ENCODE assay signal across 14 cellular contexts in the genomic region with DNA sequence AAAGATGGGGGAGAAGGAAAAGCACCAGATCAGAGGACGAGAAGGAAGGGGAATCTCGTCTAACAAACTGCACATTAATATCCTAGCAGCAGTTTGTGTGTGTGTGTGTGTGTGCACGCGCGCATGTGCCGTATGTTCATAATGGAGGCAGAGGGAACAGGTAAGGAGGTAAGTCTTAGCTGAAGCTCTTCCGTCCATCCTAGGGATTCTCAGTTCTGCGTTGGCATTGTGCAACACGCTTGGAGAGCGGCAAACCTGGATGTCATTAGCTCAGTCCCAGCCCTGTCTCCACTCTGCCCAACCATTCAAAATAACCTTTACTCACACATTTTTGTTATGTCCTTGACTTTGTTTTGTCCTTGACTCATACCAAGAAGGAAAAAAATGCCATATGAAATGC. TPM values are rescaled to one million over a fixed set of nuclear protein-coding genes. Genes with fewer than 3 reads are reported as not detected.
DNase-seq lines count a peak whose midpoint lies in the region; ATAC-seq and TF ChIP-seq lines count a peak whose summit lies in the region.
"Had no signal": no experiment of that assay in that cellular context is flagged by ENCODE, and none has a peak within 500 bp of the region (broad histone marks: within the 10 kb centered on the region; RNA-seq: fewer than 3 reads in every experiment).

No MANE protein-coding gene starts in this region.

- no peaks in the 10 kb centered on the region for H3K79me2 ChIP-seq in SK-N-SH (ENCODE audit: insufficient read depth)

- H3K4me2 ChIP-seq in SK-N-SH: no peak overlapping the region

- no peak overlapping the region for H3K9ac ChIP-seq in SK-N-SH

- 82% methylated on average over 10 of the region's 10 CpGs for WGBS in SK-N-SH (ENCODE audit: low lambda C conversion rate)

- no peaks in the 10 kb centered on the region for H3K9me2 ChIP-seq in SK-N-SH

- no peaks in the 10 kb centered on the region for H3K36me3 ChIP-seq in SK-N-SH (replicated peaks in 1 of 2; ENCODE audit: control insufficient read depth in 1 of 2, insufficient read depth in 2 of 2, low read length in 1 of 2)
- peaks cover 25% of the 10 kb centered on the region for H3K36me3 ChIP-seq in upper lobe of right lung
- H3K36me3 ChIP-seq: SJCRH30 had no signal

- no peaks in the 10 kb centered on the region for H4K20me1 ChIP-seq in SK-N-SH (ENCODE audit: insufficient read depth)

- peaks cover 6% of the 10 kb centered on the region for H3F3A ChIP-seq in SK-N-SH (replicated peaks; ENCODE audit: insufficient read depth)

- CTCF ChIA-PET in SK-N-SH (lab: Yijun Ruan, JAX): interaction anchor here (1.0 to 2.5 kb wide), 7 partner anchors 8 to 203 kb away, joined by 3 to 19 read pairs (median 4); no protein-coding TSS in a partner anchor

- H3K27me3 ChIP-seq in SK-N-SH (ENCODE audit: insufficient read depth) (no peaks in the 10 kb centered on the region), upper lobe of right lung (no peaks in the 10 kb centered on the region)

- no peak overlapping the region for H3K27ac ChIP-seq in SK-N-SH (ENCODE audit: low read depth in 2 of 2, low read length in 1 of 2)
- H3K27ac ChIP-seq in upper lobe of right lung: no peak overlapping the region
- H3K27ac ChIP-seq: SJCRH30 had no signal

- H2AFZ ChIP-seq in SK-N-SH (ENCODE audit: low read depth): no peak overlapping the region

- intact Hi-C loops in upper lobe of right lung (cut with DNase I): no loop called here

- ATAC-seq in SK-N-SH treated with all-trans-retinoic acid at 6 μM for 48 hours (peak; percentile 8; the same call in 1 of the 3 replicates), upper lobe of right lung (peak; percentile 10), GM18870 (IDR thresholded peaks at IDR 0.05; ENCODE audit: unreplicated experiment) (no peak)
- ATAC-seq: natural killer cell; stimulated activated effector memory CD8-positive, alpha-beta T cell treated with anti-CD3 and anti-CD28 coated beads, Interleukin-12 subunit alpha, Interleukin-12 subunit beta, amount 100 ng/mL, for 72 hours had no signal

- POLR2A ChIA-PET in SK-N-SH (lab: Yijun Ruan, JAX): no interaction called here

- DNase-seq in SK-N-SH (no peak), upper lobe of right lung (peak; percentile 42)
- DNase-seq: activated CD4-positive, CD25-positive, alpha-beta regulatory T cell treated with anti-CD3 and anti-CD28 coated beads, Interleukin-2, amount 50 U/mL, for 72 hours; caudate nucleus; DND-41; kidney; natural killer cell; NCI-H1417 treated with DMSO at 0.1 percent for 48 hours; NCI-H774; SJCRH30 had no signal

- no peak for TF ChIP-seq EP300 in SK-N-SH (IDR thresholded peaks at IDR 0.05; ENCODE audit: borderline replicate concordance in 1 of 2, low read depth in 1 of 2, low read length in 1 of 2)

- H3K4me1 ChIP-seq in SK-N-SH (ENCODE audit: control insufficient read depth in 1 of 2, insufficient read depth in 2 of 2, low read depth in 1 of 2, low read length in 1 of 2): peaks cover 0 to 8% of the 10 kb centered on the region in 2 experiments; a peak in 1 of 4 replicates
- H3K4me1 ChIP-seq in upper lobe of right lung: peaks cover 37% of the 10 kb centered on the region

- no peaks in the 10 kb centered on the region for H3K9me3 ChIP-seq in SK-N-SH
- no peaks in the 10 kb centered on the region for H3K9me3 ChIP-seq in upper lobe of right lung
- H3K9me3 ChIP-seq: SJCRH30 had no signal

- TF ChIP-seq CTCF in SK-N-SH (IDR thresholded peaks at IDR 0.05) (no peak), upper lobe of right lung (IDR thresholded peaks at IDR 0.05) (no peak)

- TF ChIP-seq RAD21 in SK-N-SH (IDR thresholded peaks at IDR 0.05; ENCODE audit: low read length): no peak

- H3K4me3 ChIP-seq in SK-N-SH (ENCODE audit: low read depth in 2 of 2, low read length in 1 of 2): no peak overlapping the region
- H3K4me3 ChIP-seq in upper lobe of right lung: no peak overlapping the region
- H3K4me3 ChIP-seq: SJCRH30 had no signal

TF ChIP-seq in SK-N-SH treated with all-trans-retinoic acid at 6 μM for 48 hours, 23 proteins besides CTCF, POLR2A, EP300 and RAD21 (continues in another document):
- TF ChIP-seq TOX (CRISPR knock-in tag; IDR thresholded peaks at IDR 0.05; ENCODE audit: borderline replicate concordance): no peak
- TF ChIP-seq, protein P1, sequence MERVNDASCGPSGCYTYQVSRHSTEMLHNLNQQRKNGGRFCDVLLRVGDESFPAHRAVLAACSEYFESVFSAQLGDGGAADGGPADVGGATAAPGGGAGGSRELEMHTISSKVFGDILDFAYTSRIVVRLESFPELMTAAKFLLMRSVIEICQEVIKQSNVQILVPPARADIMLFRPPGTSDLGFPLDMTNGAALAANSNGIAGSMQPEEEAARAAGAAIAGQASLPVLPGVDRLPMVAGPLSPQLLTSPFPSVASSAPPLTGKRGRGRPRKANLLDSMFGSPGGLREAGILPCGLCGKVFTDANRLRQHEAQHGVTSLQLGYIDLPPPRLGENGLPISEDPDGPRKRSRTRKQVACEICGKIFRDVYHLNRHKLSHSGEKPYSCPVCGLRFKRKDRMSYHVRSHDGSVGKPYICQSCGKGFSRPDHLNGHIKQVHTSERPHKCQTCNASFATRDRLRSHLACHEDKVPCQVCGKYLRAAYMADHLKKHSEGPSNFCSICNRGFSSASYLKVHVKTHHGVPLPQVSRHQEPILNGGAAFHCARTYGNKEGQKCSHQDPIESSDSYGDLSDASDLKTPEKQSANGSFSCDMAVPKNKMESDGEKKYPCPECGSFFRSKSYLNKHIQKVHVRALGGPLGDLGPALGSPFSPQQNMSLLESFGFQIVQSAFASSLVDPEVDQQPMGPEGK (CRISPR knock-in tag; IDR thresholded peaks at IDR 0.05; ENCODE audit: borderline replicate concordance): no peak
- no peak for TF ChIP-seq BACH2 (CRISPR knock-in tag; IDR thresholded peaks at IDR 0.05; ENCODE audit: borderline replicate concordance)
- no peak for TF ChIP-seq RARB (CRISPR knock-in tag; IDR thresholded peaks at IDR 0.05)
- no peak for TF ChIP-seq ZFP30 (CRISPR knock-in tag; IDR thresholded peaks at IDR 0.05)
- no peak for TF ChIP-seq ZFP3 (CRISPR knock-in tag; IDR thresholded peaks at IDR 0.05)
- TF ChIP-seq OSR1 (CRISPR knock-in tag; IDR thresholded peaks at IDR 0.05): no peak
- TF ChIP-seq CSDC2 (CRISPR knock-in tag; IDR thresholded peaks at IDR 0.05): no peak

TF ChIP-seq in SK-N-SH, 30 proteins besides CTCF, POLR2A, EP300 and RAD21 (continues in another document):
- TF ChIP-seq ZBTB33 (IDR thresholded peaks at IDR 0.05; ENCODE audit: borderline replicate concordance, low read depth): no peak
- no peak for TF ChIP-seq FOXM1 (IDR thresholded peaks at IDR 0.05; ENCODE audit: low read depth)
- TF ChIP-seq NRF1 (IDR thresholded peaks at IDR 0.05; ENCODE audit: low read depth, low read length): no peak
- TF ChIP-seq FOSL2 (IDR thresholded peaks at IDR 0.05; ENCODE audit: borderline replicate concordance, low read depth): no peak
- TF ChIP-seq GATA2 (CRISPR knock-in tag; IDR thresholded peaks at IDR 0.05): no peak
- TF ChIP-seq, protein P2, sequence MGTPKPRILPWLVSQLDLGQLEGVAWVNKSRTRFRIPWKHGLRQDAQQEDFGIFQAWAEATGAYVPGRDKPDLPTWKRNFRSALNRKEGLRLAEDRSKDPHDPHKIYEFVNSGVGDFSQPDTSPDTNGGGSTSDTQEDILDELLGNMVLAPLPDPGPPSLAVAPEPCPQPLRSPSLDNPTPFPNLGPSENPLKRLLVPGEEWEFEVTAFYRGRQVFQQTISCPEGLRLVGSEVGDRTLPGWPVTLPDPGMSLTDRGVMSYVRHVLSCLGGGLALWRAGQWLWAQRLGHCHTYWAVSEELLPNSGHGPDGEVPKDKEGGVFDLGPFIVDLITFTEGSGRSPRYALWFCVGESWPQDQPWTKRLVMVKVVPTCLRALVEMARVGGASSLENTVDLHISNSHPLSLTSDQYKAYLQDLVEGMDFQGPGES (IDR thresholded peaks at IDR 0.05; ENCODE audit: low read depth, low read length): no peak
- TF ChIP-seq SMC3 (IDR thresholded peaks at IDR 0.05; ENCODE audit: low read depth, low read length): no peak
- TF ChIP-seq TEAD4 (IDR thresholded peaks at IDR 0.05; ENCODE audit: borderline replicate concordance, insufficient read depth): no peak
- TF ChIP-seq MXI1 (IDR thresholded peaks at IDR 0.05; ENCODE audit: low read depth, low read length): no peak
- no peak for TF ChIP-seq RFX5 (IDR thresholded peaks at IDR 0.05; ENCODE audit: low read length)
- TF ChIP-seq ELF1 (IDR thresholded peaks at IDR 0.05): no peak

RNA-seq across cellular contexts. Expression of gene C1R, which starts 1.6 kb away (rescaled TPM):
- 18.7 and 20.1 TPM in 2 replicates for polyA plus RNA-seq in SK-N-SH (2012; rRNA removed)
- polyA plus RNA-seq in SK-N-SH (2012; cell fraction: cytosol; rRNA removed): 10.1 and 14.5 TPM in 2 replicates
- polyA plus RNA-seq in SK-N-SH (2012; cell fraction: nucleus; rRNA removed): 16.0 and 22.2 TPM in 2 replicates
- 367 TPM for total RNA-seq in upper lobe of right lung

RNA-seq across cellular contexts. Expression of gene C1RL, which starts 15.1 kb away (rescaled TPM):
- 8.3 and 9.5 TPM in 2 replicates for polyA plus RNA-seq in SK-N-SH (2012; rRNA removed)
- 6.2 and 6.7 TPM in 2 replicates for polyA plus RNA-seq in SK-N-SH (2012; cell fraction: cytosol; rRNA removed)
- polyA plus RNA-seq in SK-N-SH (2012; cell fraction: nucleus; rRNA removed): 19.7 and 20.2 TPM in 2 replicates
- total RNA-seq in upper lobe of right lung: 91.6 TPM

RNA-seq across cellular contexts. Expression of gene C1S, which starts 33.4 kb away (rescaled TPM):
- 14.5 and 19.3 TPM in 2 replicates for polyA plus RNA-seq in SK-N-SH (2012; rRNA removed)
- polyA plus RNA-seq in SK-N-SH (2012; cell fraction: cytosol; rRNA removed): 14.1 and 14.8 TPM in 2 replicates
- 17.6 and 29.5 TPM in 2 replicates for polyA plus RNA-seq in SK-N-SH (2012; cell fraction: nucleus; rRNA removed)
- 321 TPM for total RNA-seq in upper lobe of right lung

RNA-seq across cellular contexts. Expression of gene RBP5, which starts 34.8 kb away (rescaled TPM):
- polyA plus RNA-seq in SK-N-SH (2012; rRNA removed): 0.06 and 0.12 TPM in 2 replicates
- polyA plus RNA-seq in SK-N-SH (2012; cell fraction: cytosol; rRNA removed): 0.08 and 0.22 TPM in 2 replicates
- polyA plus RNA-seq in SK-N-SH (2012; cell fraction: nucleus; rRNA removed): 0.70 and 0.79 TPM in 2 replicates
- total RNA-seq in upper lobe of right lung: 7.1 TPM
- total RNA-seq: HT1080, natural killer cell, SJCRH30 had no signal

RNA-seq across cellular contexts. Expression of gene CLSTN3, which starts 36.3 kb away (rescaled TPM):
- polyA plus RNA-seq in SK-N-SH (2012; rRNA removed): 12.7 and 12.9 TPM in 2 replicates
- 7.2 and 8.7 TPM in 2 replicates for polyA plus RNA-seq in SK-N-SH (2012; cell fraction: cytosol; rRNA removed)
- 34.7 and 40.9 TPM in 2 replicates for polyA plus RNA-seq in SK-N-SH (2012; cell fraction: nucleus; rRNA removed)
- 48.2 TPM for total RNA-seq in upper lobe of right lung
